Comparison of ENCODE assay signal across 13 cellular contexts in genomic region chr3:147157629-147158028, GRCh38.
"Had no signal": no experiment of that assay in that cellular context is flagged by ENCODE, and none has a peak within 500 bp of the region (broad histone marks: within the 10 kb centered on the region; RNA-seq: fewer than 3 reads in every experiment).

No MANE protein-coding gene starts in this region.

- H3K27ac ChIP-seq: right atrium auricular region, WERI-Rb-1 had no signal

- DNase-seq: activated CD4-positive, alpha-beta T cell treated with anti-CD3 and anti-CD28 coated beads, Interleukin-2, amount 50 U/mL, for 48 hours; activated naive CD4-positive, alpha-beta T cell treated with anti-CD3 and anti-CD28 coated beads, Interleukin-2, amount 10 ng/mL, durations not matched to agents 7 days and 5 days; activated T-cell treated with anti-CD3 and anti-CD28 coated beads, Interleukin-2, amount 50 U/mL, for 1 hour; erythroblast; natural killer cell; occipital lobe; stimulated activated CD4-positive, alpha-beta T cell treated with anti-CD3 and anti-CD28 coated beads, Interleukin-1b, Interleukin-23, amount 100 ng/mL, for 48 hours; stimulated activated naive CD8-positive, alpha-beta T cell treated with anti-CD3 and anti-CD28 coated beads, Interleukin-15, amount 100 ng/mL, for 72 hours; WERI-Rb-1 had no signal

- H3K4me3 Mint-ChIP-seq: activated naive CD4-positive, alpha-beta T cell treated with anti-CD3 and anti-CD28 coated beads, Interleukin-2, amount 10 ng/mL, durations not matched to agents 7 days and 5 days; natural killer cell; stimulated activated naive CD8-positive, alpha-beta T cell treated with anti-CD3 and anti-CD28 coated beads, Interleukin-15, amount 100 ng/mL, for 72 hours; type B pancreatic cell had no signal

- H3K36me3 Mint-ChIP-seq: activated naive CD4-positive, alpha-beta T cell treated with anti-CD3 and anti-CD28 coated beads, Interleukin-2, amount 10 ng/mL, durations not matched to agents 7 days and 5 days; natural killer cell had no signal

- H3K36me3 ChIP-seq: right atrium auricular region, WERI-Rb-1 had no signal

- H3K4me1 Mint-ChIP-seq: activated naive CD4-positive, alpha-beta T cell treated with anti-CD3 and anti-CD28 coated beads, Interleukin-2, amount 10 ng/mL, durations not matched to agents 7 days and 5 days; natural killer cell; stimulated activated naive CD8-positive, alpha-beta T cell treated with anti-CD3 and anti-CD28 coated beads, Interleukin-15, amount 100 ng/mL, for 72 hours had no signal

- H3K27me3 ChIP-seq: right atrium auricular region had no signal

- H3K4me3 ChIP-seq: right atrium auricular region had no signal

- H3K27ac Mint-ChIP-seq: activated naive CD4-positive, alpha-beta T cell treated with anti-CD3 and anti-CD28 coated beads, Interleukin-2, amount 10 ng/mL, durations not matched to agents 7 days and 5 days; activated T-helper 2 cell treated with anti-CD3 and anti-CD28 coated beads, Interferon-gamma antibody, Interleukin-2, Interleukin-4, amounts not matched to agents 10 μg/mL and 5 μg/mL and 100 μg/mL, durations not matched to agents 14 hours and 24 hours and 36 hours; natural killer cell; progenitor cell of endocrine pancreas; stimulated activated naive CD8-positive, alpha-beta T cell treated with anti-CD3 and anti-CD28 coated beads, Interleukin-15, amount 100 ng/mL, for 72 hours; type B pancreatic cell had no signal

- H3K4me1 ChIP-seq: right atrium auricular region had no signal

- ATAC-seq: natural killer cell; stimulated activated naive CD8-positive, alpha-beta T cell treated with anti-CD3 and anti-CD28 coated beads, Interleukin-15, amount 100 ng/mL, for 72 hours had no signal

- H3K9me3 Mint-ChIP-seq: type B pancreatic cell had no signal

- H3K27me3 Mint-ChIP-seq: activated naive CD4-positive, alpha-beta T cell treated with anti-CD3 and anti-CD28 coated beads, Interleukin-2, amount 10 ng/mL, durations not matched to agents 7 days and 5 days; progenitor cell of endocrine pancreas; stimulated activated naive CD8-positive, alpha-beta T cell treated with anti-CD3 and anti-CD28 coated beads, Interleukin-15, amount 100 ng/mL, for 72 hours; type B pancreatic cell had no signal
